Comparison of ENCODE assay signal across 18 cellular contexts in the genomic region with DNA sequence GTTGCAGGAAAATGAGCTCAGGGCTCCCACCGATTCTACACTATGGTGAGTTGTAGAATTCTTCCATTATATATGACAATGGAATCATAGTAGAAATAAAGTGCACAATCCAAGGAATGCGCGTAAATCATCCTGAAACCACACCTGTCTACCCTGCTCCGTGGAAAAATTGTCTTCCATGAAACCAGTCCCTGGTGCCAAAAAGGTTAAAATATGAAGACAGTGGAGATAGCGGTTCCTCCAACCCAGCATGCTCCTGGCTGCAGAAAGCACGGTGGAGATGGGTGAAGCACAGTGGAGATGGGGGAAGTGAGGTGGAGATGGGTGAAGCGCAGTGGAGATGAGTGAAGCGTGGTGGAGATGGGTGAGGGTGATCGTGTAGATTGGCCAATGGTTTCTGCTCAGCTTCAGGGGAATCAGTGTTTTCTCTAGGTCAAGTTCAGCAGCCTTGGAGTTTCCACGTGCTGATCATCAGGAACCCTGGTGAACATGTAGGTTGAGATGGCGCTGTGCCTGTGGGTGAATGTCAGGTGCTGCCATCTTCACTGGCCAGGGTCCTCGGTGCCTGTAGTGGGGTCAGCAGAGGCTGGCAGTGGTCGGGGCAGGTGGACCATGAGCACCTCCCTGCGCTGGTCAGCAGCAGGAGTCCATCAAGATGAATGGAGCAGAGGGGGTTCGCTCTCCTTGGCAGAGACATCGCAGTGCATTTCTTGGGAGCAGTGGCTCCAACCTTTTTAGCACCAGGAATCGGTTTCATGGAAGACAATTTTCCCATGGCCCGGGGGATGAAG. TPM values are rescaled to one million over a fixed set of nuclear protein-coding genes. Genes with fewer than 3 reads are reported as not detected.
A peak's percentile ranks its signal among the peaks of the same experiment; 100 is the strongest.
DNase-seq lines count a peak whose midpoint lies in the region; ATAC-seq and TF ChIP-seq lines count a peak whose summit lies in the region.
"Had no signal": no experiment of that assay in that cellular context is flagged by ENCODE, and none has a peak within 500 bp of the region (broad histone marks: within the 10 kb centered on the region; RNA-seq: fewer than 3 reads in every experiment).

No MANE protein-coding gene starts in this region.

- H3K9ac ChIP-seq in trophoblast cell (ENCODE audit: low read length): no peak overlapping the region
- H3K9ac ChIP-seq: GM23248 had no signal

- TF ChIP-seq CTCF in natural killer cell (IDR thresholded peaks at IDR 0.05) (no peak), stomach (IDR thresholded peaks at IDR 0.05) (no peak)

- no peaks in the 10 kb centered on the region for H3K36me3 ChIP-seq in trophoblast cell (ENCODE audit: control insufficient read depth in 1 of 2, insufficient read depth in 2 of 2, low read length in 2 of 2)
- no peaks in the 10 kb centered on the region for H3K36me3 ChIP-seq in stomach
- H3K36me3 ChIP-seq: BE2C, HAP-1 had no signal

- intact Hi-C loops in natural killer cell (cut with micrococcal nuclease): no loop called here
- intact Hi-C loops in stomach (cut with DNase I; ENCODE audit: low total_unique reads): no loop called here

- H3K4me3 ChIP-seq in trophoblast cell (ENCODE audit: low read depth, low read length) (peak overlapping the region; percentile 49), stomach (no peak overlapping the region)
- H3K4me3 ChIP-seq: GM23248, HAP-1 had no signal

- H3K27ac Mint-ChIP-seq in natural killer cell treated with Interleukin-12 subunit alpha and Interleukin-12 subunit beta and Interleukin-15 and Interleukin-18, amount 100 ng/mL, for 72 hours: no peak overlapping the region
- no peak overlapping the region for H3K27ac Mint-ChIP-seq in natural killer cell
- H3K27ac Mint-ChIP-seq: CD4-positive, CD25-positive, alpha-beta regulatory T cell; CD8-positive, alpha-beta memory T cell had no signal

- no peak overlapping the region for H3K14ac ChIP-seq in trophoblast cell (ENCODE audit: low read length)

- H2BK12ac ChIP-seq in trophoblast cell (ENCODE audit: low read length): no peak overlapping the region

- no peak overlapping the region for H2AK5ac ChIP-seq in trophoblast cell (ENCODE audit: low read length)

- H3K18ac ChIP-seq in trophoblast cell (ENCODE audit: low read length): no peak overlapping the region

- TF ChIP-seq EP300 in stomach (IDR thresholded peaks at IDR 0.05): no peak

- H2AFZ ChIP-seq in trophoblast cell (ENCODE audit: insufficient read depth, low read length, poor library complexity): no peak overlapping the region
- H2AFZ ChIP-seq: GM23248 had no signal

- no peaks in the 10 kb centered on the region for H3K9me3 Mint-ChIP-seq in natural killer cell treated with Interleukin-12 subunit alpha and Interleukin-12 subunit beta and Interleukin-15 and Interleukin-18, amount 100 ng/mL, for 72 hours
- no peaks in the 10 kb centered on the region for H3K9me3 Mint-ChIP-seq in natural killer cell
- H3K9me3 Mint-ChIP-seq: CD4-positive, CD25-positive, alpha-beta regulatory T cell; CD8-positive, alpha-beta memory T cell had no signal

- H3K4me1 Mint-ChIP-seq in natural killer cell treated with Interleukin-12 subunit alpha and Interleukin-12 subunit beta and Interleukin-15 and Interleukin-18, amount 100 ng/mL, for 72 hours (ENCODE audit: low read depth in 2 of 2): no peaks in the 10 kb centered on the region
- H3K4me1 Mint-ChIP-seq in natural killer cell: no peaks in the 10 kb centered on the region
- H3K4me1 Mint-ChIP-seq: CD4-positive, CD25-positive, alpha-beta regulatory T cell; CD8-positive, alpha-beta memory T cell had no signal

- H4K91ac ChIP-seq in trophoblast cell (ENCODE audit: low read depth, low read length): no peak overlapping the region

- H3K23ac ChIP-seq in trophoblast cell (ENCODE audit: low read length): peak overlapping the region; percentile 27

- H3K4ac ChIP-seq in trophoblast cell (ENCODE audit: low read depth, low read length): no peak overlapping the region

- DNase-seq in natural killer cell treated with Interleukin-12 subunit alpha and Interleukin-12 subunit beta and Interleukin-15 and Interleukin-18, amount 100 ng/mL, for 72 hours (ENCODE audit: low spot score): peak; percentile 44
- no peak for DNase-seq in natural killer cell
- DNase-seq in trophoblast cell: no peak
- peak; percentile 17 for DNase-seq in stomach
- DNase-seq in D341Med (ENCODE audit: low spot score): no peak
- DNase-seq: ACHN; BE2C; C1 segment of cervical spinal cord; CD4-positive, CD25-positive, alpha-beta regulatory T cell; CD8-positive, alpha-beta memory T cell; COR-L47; GM23248 had no signal

- no peaks in the 10 kb centered on the region for H3K79me2 ChIP-seq in trophoblast cell (ENCODE audit: control insufficient read depth, insufficient read depth, low read length, poor library complexity)

- H4K8ac ChIP-seq in trophoblast cell (ENCODE audit: low read depth, low read length): no peak overlapping the region

- no peak for TF ChIP-seq POLR2A in stomach (IDR thresholded peaks at IDR 0.05)

- H3K4me3 Mint-ChIP-seq in natural killer cell treated with Interleukin-12 subunit alpha and Interleukin-12 subunit beta and Interleukin-15 and Interleukin-18, amount 100 ng/mL, for 72 hours: no peak overlapping the region
- H3K4me3 Mint-ChIP-seq in natural killer cell: no peak overlapping the region
- H3K4me3 Mint-ChIP-seq: CD4-positive, CD25-positive, alpha-beta regulatory T cell; CD8-positive, alpha-beta memory T cell had no signal

- peaks cover 0 to 3% of the 10 kb centered on the region in 2 donors for H3K27me3 Mint-ChIP-seq in natural killer cell treated with Interleukin-12 subunit alpha and Interleukin-12 subunit beta and Interleukin-15 and Interleukin-18, amount 100 ng/mL, for 72 hours
- H3K27me3 Mint-ChIP-seq in natural killer cell (ENCODE audit: low read depth in 2 of 2): peaks cover 0 to 3% of the 10 kb centered on the region in 2 donors

- H3K27ac ChIP-seq in trophoblast cell (ENCODE audit: low read depth, low read length) (no peak overlapping the region), stomach (no peak overlapping the region)
- H3K27ac ChIP-seq: GM23248, HL-60 had no signal

- H3K4me1 ChIP-seq in trophoblast cell (ENCODE audit: control insufficient read depth in 1 of 2, insufficient read depth in 2 of 2, low read length in 2 of 2) (peaks cover 0 to under 1% of the 10 kb centered on the region in 2 experiments), stomach (no peaks in the 10 kb centered on the region)
- H3K4me1 ChIP-seq: HAP-1 had no signal

- H2BK5ac ChIP-seq in trophoblast cell (ENCODE audit: low read depth, low read length, poor library complexity): no peak overlapping the region

- no peak overlapping the region for H2BK120ac ChIP-seq in trophoblast cell (ENCODE audit: insufficient read depth, low read length, poor library complexity)

- 100% methylated on average over 3 of the region's 18 CpGs for WGBS in trophoblast cell (ENCODE audit: extremely low coverage, insufficient coverage, insufficient read length)
- 81 to 88% (median 87%) methylated on average over 15 to 18 of the region's 18 CpGs for WGBS in stomach, 5 donors

- no peak for ATAC-seq in natural killer cell treated with Interleukin-12 subunit alpha and Interleukin-12 subunit beta and Interleukin-15 and Interleukin-18, amount 100 ng/mL, for 72 hours
- ATAC-seq in natural killer cell (no peak), GM21528 (IDR thresholded peaks at IDR 0.05; ENCODE audit: low FRiP score, unreplicated experiment) (no peak), HG03442 (IDR thresholded peaks at IDR 0.05; ENCODE audit: unreplicated experiment) (no peak)

- H3K36me3 Mint-ChIP-seq in natural killer cell treated with Interleukin-12 subunit alpha and Interleukin-12 subunit beta and Interleukin-15 and Interleukin-18, amount 100 ng/mL, for 72 hours: no peaks in the 10 kb centered on the region
- H3K36me3 Mint-ChIP-seq in natural killer cell: no peaks in the 10 kb centered on the region
- H3K36me3 Mint-ChIP-seq: CD4-positive, CD25-positive, alpha-beta regulatory T cell; CD8-positive, alpha-beta memory T cell had no signal

- no peak overlapping the region for H4K12ac ChIP-seq in trophoblast cell (ENCODE audit: low read depth, low read length)

- H3K9me3 ChIP-seq in trophoblast cell (ENCODE audit: insufficient read depth, low read depth, low read length) (peaks cover 12% of the 10 kb centered on the region), stomach (no peaks in the 10 kb centered on the region)
- H3K9me3 ChIP-seq: BE2C, HAP-1 had no signal

- no peaks in the 10 kb centered on the region for H3K79me1 ChIP-seq in trophoblast cell (ENCODE audit: low read length)

- H3K4me2 ChIP-seq in trophoblast cell (ENCODE audit: low read length): no peak overlapping the region

- H3K27me3 ChIP-seq in trophoblast cell (ENCODE audit: insufficient read depth, low read length) (no peaks in the 10 kb centered on the region), stomach (peaks cover 0 to 66% (median 0%) of the 10 kb centered on the region in 3 donors)
- H3K27me3 ChIP-seq: BE2C had no signal

RNA-seq across cellular contexts. Expression of gene PAEP, which starts 20.3 kb away (rescaled TPM):
- total RNA-seq in natural killer cell treated with Interleukin-12 subunit alpha and Interleukin-12 subunit beta and Interleukin-15 and Interleukin-18, amount 100 ng/mL, for 72 hours: not detected
- total RNA-seq in natural killer cell (not detected), stomach (not detected)
- 4.9 and 5.6 TPM in 2 replicates for polyA plus RNA-seq in trophoblast cell (2013)
- polyA plus RNA-seq in stomach: not detected
- total RNA-seq: CD4-positive, CD25-positive, alpha-beta regulatory T cell; CD8-positive, alpha-beta memory T cell; GM23248 had no signal
- polyA plus RNA-seq: CD4-positive, CD25-positive, alpha-beta regulatory T cell; CD8-positive, alpha-beta memory T cell; GM23248 had no signal

RNA-seq across cellular contexts. Expression of gene OBP2A, which starts 35.9 kb away (rescaled TPM):
- not detected for total RNA-seq in natural killer cell treated with Interleukin-12 subunit alpha and Interleukin-12 subunit beta and Interleukin-15 and Interleukin-18, amount 100 ng/mL, for 72 hours
- not detected for total RNA-seq in natural killer cell
- 0.08 TPM in 1 of 2 replicates, not detected in the other for polyA plus RNA-seq in trophoblast cell (2013)
- not detected for total RNA-seq in stomach
- polyA plus RNA-seq in stomach: not detected
- total RNA-seq: CD4-positive, CD25-positive, alpha-beta regulatory T cell; CD8-positive, alpha-beta memory T cell; GM23248; H4 had no signal
- polyA plus RNA-seq: CD4-positive, CD25-positive, alpha-beta regulatory T cell; CD8-positive, alpha-beta memory T cell; GM23248 had no signal

RNA-seq across cellular contexts. Expression of gene GLT6D1, which starts 57.5 kb away (rescaled TPM):
- total RNA-seq in natural killer cell treated with Interleukin-12 subunit alpha and Interleukin-12 subunit beta and Interleukin-15 and Interleukin-18, amount 100 ng/mL, for 72 hours: not detected
- not detected for total RNA-seq in natural killer cell
- not detected in 2 replicates for polyA plus RNA-seq in trophoblast cell (2013)
- not detected for total RNA-seq in stomach
- polyA plus RNA-seq in stomach: not detected
- total RNA-seq: CD4-positive, CD25-positive, alpha-beta regulatory T cell; CD8-positive, alpha-beta memory T cell; GM23248; H4; HT1080 had no signal
- polyA plus RNA-seq: CD4-positive, CD25-positive, alpha-beta regulatory T cell; CD8-positive, alpha-beta memory T cell; GM23248 had no signal

Comparison
In these comparisons a context has a peak if more than half of its experiments do, and no peak if none do; other contexts are left out.
1. DNase-seq: peak in natural killer cell treated with Interleukin-12 subunit alpha and Interleukin-12 subunit beta and Interleukin-15 and Interleukin-18, amount 100 ng/mL, for 72 hours (single experiment) and stomach (single experiment); none in natural killer cell (single experiment), trophoblast cell (0 of 2) and D341Med (single experiment).